ENCODE assay signal across 25 cellular contexts in the genomic region with DNA sequence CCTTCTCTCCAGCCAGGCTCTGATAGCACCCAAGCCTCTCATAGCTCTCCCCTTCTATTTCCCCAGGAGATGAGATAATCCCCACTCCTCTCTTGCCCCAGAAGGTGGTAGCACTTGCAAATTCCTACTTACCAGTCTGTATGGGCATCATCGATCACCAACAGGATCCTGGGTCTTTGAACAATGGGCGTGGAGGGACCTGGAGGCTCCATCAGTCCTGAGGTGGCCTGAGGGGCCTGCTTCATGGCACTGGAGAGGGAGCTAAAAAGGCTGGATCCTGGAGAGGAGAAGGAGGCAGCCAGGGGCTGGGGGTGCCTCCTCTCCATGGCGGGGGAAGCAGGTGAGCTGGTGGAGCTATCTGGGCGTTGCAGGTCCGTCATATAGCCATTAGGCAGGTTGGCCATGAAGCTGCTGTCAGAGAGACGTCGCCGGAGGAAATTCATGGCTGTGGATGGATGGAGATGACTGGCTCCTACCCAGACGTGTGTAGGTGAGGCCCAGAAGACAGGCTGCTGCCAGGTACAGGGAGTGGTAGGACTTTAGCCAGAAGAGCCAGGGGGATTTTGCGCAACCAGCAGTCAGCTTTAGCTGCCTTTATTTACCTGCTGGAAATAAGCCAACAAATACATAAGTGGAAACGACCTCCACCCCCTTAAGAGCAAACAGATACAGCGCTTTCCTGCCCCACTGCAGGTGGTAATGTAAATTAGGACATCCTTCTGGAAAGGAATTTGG. TPM values are rescaled to one million over a fixed set of nuclear protein-coding genes. Genes with fewer than 3 reads are reported as not detected.
A peak's percentile ranks its signal among the peaks of the same experiment; 100 is the strongest.
DNase-seq lines count a peak whose midpoint lies in the region; ATAC-seq and TF ChIP-seq lines count a peak whose summit lies in the region.
"Had no signal": no experiment of that assay in that cellular context is flagged by ENCODE, and none has a peak within 500 bp of the region (broad histone marks: within the 10 kb centered on the region; RNA-seq: fewer than 3 reads in every experiment).

No MANE protein-coding gene starts in this region.

- H3K27ac ChIP-seq in RWPE2 (ENCODE audit: poor library complexity, severe bottlenecking) (no peak overlapping the region), MM.1S (ENCODE audit: low read length) (no peak overlapping the region)
- H3K27ac ChIP-seq: GM23248, KMS-11, tibial artery had no signal

- peak; percentile 44; the same call in 2 of the 3 replicates for ATAC-seq in RWPE2 (ENCODE audit: low read depth)
- ATAC-seq: activated naive CD4-positive, alpha-beta T cell treated with anti-CD3 and anti-CD28 coated beads, Interleukin-2, amount 50 U/mL, for 72 hours; activated T-helper 17 cell treated with anti-CD3 and anti-CD28 coated beads, Interleukin-2, amount 50 U/mL, for 72 hours; stimulated activated naive CD8-positive, alpha-beta T cell treated with anti-CD3 and anti-CD28 coated beads, Interleukin-15, amount 100 ng/mL, for 72 hours had no signal

- no peaks in the 10 kb centered on the region for H3K9me2 ChIP-seq in MM.1S (replicated peaks; ENCODE audit: insufficient read depth, low read length)

- H3K9ac ChIP-seq in MM.1S (ENCODE audit: low read length): no peak overlapping the region
- H3K9ac ChIP-seq: GM23248, KMS-11 had no signal

- H3K36me3 ChIP-seq in RWPE2 (ENCODE audit: low read depth) (no peaks in the 10 kb centered on the region), MM.1S (replicated peaks; ENCODE audit: insufficient read depth, low read length) (no peaks in the 10 kb centered on the region)
- H3K36me3 ChIP-seq: tibial artery had no signal

- H3K4me3 ChIP-seq in RWPE2 (ENCODE audit: severe bottlenecking) (no peak overlapping the region), lower leg skin (ENCODE audit: low read depth, poor library complexity, severe bottlenecking) (no peak overlapping the region), MM.1S (ENCODE audit: low read length) (no peak overlapping the region)
- H3K4me3 ChIP-seq: GM23248, tibial artery had no signal

- no peaks in the 10 kb centered on the region for H3K79me2 ChIP-seq in MM.1S (ENCODE audit: low read length)

- 51 to 62% methylated on average over 12 of the region's 12 CpGs for WGBS in lower leg skin, 2 donors

- H3K4me2 ChIP-seq in MM.1S (ENCODE audit: low read depth, low read length): no peak overlapping the region
- H3K4me2 ChIP-seq: KMS-11 had no signal

- H3K27me3 ChIP-seq in RWPE2 (ENCODE audit: insufficient read depth, poor library complexity, severe bottlenecking) (no peaks in the 10 kb centered on the region), MM.1S (replicated peaks; ENCODE audit: insufficient read depth, low read length) (no peaks in the 10 kb centered on the region)

- no peak for TF ChIP-seq POLR2A in lower leg skin (IDR thresholded peaks at IDR 0.05)

- intact Hi-C loops in lower leg skin (cut with DNase I; ENCODE audit: low total_unique reads): no loop called here

- no peaks in the 10 kb centered on the region for H3F3A ChIP-seq in MM.1S (ENCODE audit: insufficient read depth, low read length)

- no peak for TF ChIP-seq CTCF in RWPE2 (IDR thresholded peaks at IDR 0.05; ENCODE audit: poor library complexity, severe bottlenecking)
- no peak for TF ChIP-seq CTCF in lower leg skin (IDR thresholded peaks at IDR 0.05)
- no peak for TF ChIP-seq CTCF in MM.1S (IDR thresholded peaks at IDR 0.05; ENCODE audit: low read length)

- peak; percentile 71 for DNase-seq in DMS153 treated with DMSO at 0.1 percent for 48 hours (lab: John Stamatoyannopoulos, UW; ENCODE audit: unreplicated experiment)
- peak; percentile 87 for DNase-seq in NCI-H146 (lab: John Stamatoyannopoulos, UW)
- DNase-seq in RWPE2 (ENCODE audit: low spot score): no peak
- DNase-seq in lower leg skin (ENCODE audit: low spot score in 2 of 2): peak; percentile 30 to 84
- no peak for DNase-seq in glomerular visceral epithelial cell (ENCODE audit: extremely low spot score)
- DNase-seq in central memory CD4-positive, alpha-beta T cell: no peak
- DNase-seq in MM.1S: no peak
- DNase-seq: activated B cell treated with CpG ODN at 0.5 μM for 24 hours; activated CD4-positive, alpha-beta memory T cell treated with anti-CD3 and anti-CD28 coated beads for 36 hours; activated CD8-positive, alpha-beta memory T cell treated with anti-CD3 and anti-CD28 coated beads, Interleukin-2, amount 50 U/mL, for 48 hours; aorta; caudate nucleus; dermis blood vessel endothelial cell; glutamatergic neuron; GM23248; kidney; MV-4-11; NCI-H774; stimulated activated naive CD8-positive, alpha-beta T cell treated with anti-CD3 and anti-CD28 coated beads, Interleukin-15, amount 100 ng/mL, for 72 hours; tibial artery had no signal

- H4K20me1 ChIP-seq in MM.1S (ENCODE audit: insufficient read depth, low read length): no peaks in the 10 kb centered on the region

- H3K9me3 ChIP-seq in RWPE2 (ENCODE audit: severe bottlenecking) (no peaks in the 10 kb centered on the region), MM.1S (replicated peaks; ENCODE audit: insufficient read depth, low read length) (no peaks in the 10 kb centered on the region)
- H3K9me3 ChIP-seq: tibial artery had no signal

- H2AFZ ChIP-seq in MM.1S (ENCODE audit: low read length): no peak overlapping the region
- H2AFZ ChIP-seq: GM23248 had no signal

- peaks cover 8% of the 10 kb centered on the region for H3K4me1 ChIP-seq in RWPE2 (ENCODE audit: insufficient read depth, poor library complexity, severe bottlenecking)
- H3K4me1 ChIP-seq in MM.1S (ENCODE audit: low read length): no peaks in the 10 kb centered on the region
- H3K4me1 ChIP-seq: tibial artery had no signal

RNA-seq across cellular contexts. Expression of gene SYN3, which starts 51.8 kb away (rescaled TPM):
- total RNA-seq in lower leg skin: 1 to 10 TPM in 2 of 4 donors, under 1 TPM in 2; 0.65 to 2.5 (median 0.95) TPM
- total RNA-seq: activated CD4-positive, alpha-beta memory T cell treated with anti-CD3 and anti-CD28 coated beads for 36 hours; activated naive CD4-positive, alpha-beta T cell treated with anti-CD3 and anti-CD28 coated beads, Interleukin-2, amount 50 U/mL, for 72 hours; activated T-helper 17 cell treated with anti-CD3 and anti-CD28 coated beads, Interleukin-2, amount 50 U/mL, for 72 hours; G401; GM23248; HT1080 had no signal

Comparison
In these comparisons a context has a peak if more than half of its experiments do, and no peak if none do; other contexts are left out.
1. DNase-seq: peak in DMS153 treated with DMSO at 0.1 percent for 48 hours (single experiment), NCI-H146 (single experiment) and lower leg skin (2 of 2); none in RWPE2 (single experiment), glomerular visceral epithelial cell (single experiment), central memory CD4-positive, alpha-beta T cell (single experiment) and MM.1S (single experiment).